Comparison of ENCODE assay signal across 22 cellular contexts in the genomic region with DNA sequence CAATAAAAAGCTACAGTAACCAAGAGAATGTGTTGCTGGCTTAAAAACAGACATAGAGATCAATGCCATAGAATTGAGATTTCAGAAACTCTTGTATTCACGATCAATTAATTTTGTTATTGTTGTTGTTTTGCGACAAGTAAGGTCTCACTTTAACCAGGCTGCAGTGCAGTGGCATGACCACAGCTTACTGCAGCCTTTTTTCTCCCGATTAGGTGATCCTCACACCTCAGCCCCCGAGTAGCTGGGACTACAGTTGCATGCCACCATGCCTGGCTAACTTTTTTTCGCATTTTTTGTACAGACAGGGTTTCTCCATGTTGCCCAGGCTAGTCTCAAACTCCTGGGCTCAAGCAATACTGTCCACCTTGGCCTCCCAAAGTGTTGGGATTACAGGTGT.
"Had no signal": no experiment of that assay in that cellular context is flagged by ENCODE, and none has a peak within 500 bp of the region (broad histone marks: within the 10 kb centered on the region; RNA-seq: fewer than 3 reads in every experiment).

No MANE protein-coding gene starts in this region.

- H3K9me3 ChIP-seq: psoas muscle, right lobe of liver, SJSA1, suprapubic skin had no signal

- H3K27ac ChIP-seq: psoas muscle, right lobe of liver, SJSA1, suprapubic skin had no signal

- H3K36me3 ChIP-seq: right lobe of liver, SJSA1, suprapubic skin had no signal

- H3K4me3 ChIP-seq: psoas muscle, right lobe of liver, SJSA1, smooth muscle cell, suprapubic skin had no signal

- H3K4me3 Mint-ChIP-seq: activated CD4-positive, alpha-beta memory T cell treated with anti-CD3 and anti-CD28 coated beads, Interleukin-2, amount 10 ng/mL, durations not matched to agents 7 days and 5 days; memory B cell; nephron; stimulated activated naive CD8-positive, alpha-beta T cell treated with anti-CD3 and anti-CD28 coated beads, Interleukin-15, Interleukin-2, amounts not matched to agents 100 ng/mL and 50 ng/mL, for 24 hours had no signal

- H3K27ac Mint-ChIP-seq: activated CD4-positive, alpha-beta memory T cell treated with anti-CD3 and anti-CD28 coated beads, Interleukin-2, amount 10 ng/mL, durations not matched to agents 7 days and 5 days; memory B cell; nephron had no signal

- ATAC-seq: left ventricle myocardium superior, psoas muscle, right lobe of liver had no signal

- DNase-seq: activated CD4-positive, alpha-beta memory T cell treated with anti-CD3 and anti-CD28 coated beads, Interleukin-2, amount 10 ng/mL, durations not matched to agents 7 days and 5 days; activated CD4-positive, CD25-positive, alpha-beta regulatory T cell treated with anti-CD3 and anti-CD28 coated beads, Interleukin-2, amount 50 U/mL, for 72 hours; activated effector memory CD4-positive, alpha-beta T cell treated with Interleukin-2 at 50 U/mL for 16 hours; aorta; cortex of kidney; effector CD4-positive, alpha-beta T cell; foreskin fibroblast; hippocampal formation; left ventricle myocardium superior; psoas muscle; right lobe of liver; stimulated activated CD4-positive, alpha-beta T cell treated with anti-CD3 and anti-CD28 coated beads, Interleukin-4, amount 100 ng/mL, for 4 hours; stimulated activated CD8-positive, alpha-beta memory T cell treated with anti-CD3 and anti-CD28 coated beads, Interleukin-4, amount 100 ng/mL, for 48 hours; SW 1271; T1000; trophoblast cell had no signal

- H3K27me3 ChIP-seq: right lobe of liver, SJSA1, suprapubic skin had no signal

- H3K27me3 Mint-ChIP-seq: activated CD4-positive, alpha-beta memory T cell treated with anti-CD3 and anti-CD28 coated beads, Interleukin-2, amount 10 ng/mL, durations not matched to agents 7 days and 5 days; memory B cell; stimulated activated naive CD8-positive, alpha-beta T cell treated with anti-CD3 and anti-CD28 coated beads, Interleukin-15, Interleukin-2, amounts not matched to agents 100 ng/mL and 50 ng/mL, for 24 hours had no signal

- H3K9me3 Mint-ChIP-seq: memory B cell; stimulated activated naive CD8-positive, alpha-beta T cell treated with anti-CD3 and anti-CD28 coated beads, Interleukin-15, Interleukin-2, amounts not matched to agents 100 ng/mL and 50 ng/mL, for 24 hours had no signal
